9 cellular contexts compared by ENCODE assay signal in the genomic region with DNA sequence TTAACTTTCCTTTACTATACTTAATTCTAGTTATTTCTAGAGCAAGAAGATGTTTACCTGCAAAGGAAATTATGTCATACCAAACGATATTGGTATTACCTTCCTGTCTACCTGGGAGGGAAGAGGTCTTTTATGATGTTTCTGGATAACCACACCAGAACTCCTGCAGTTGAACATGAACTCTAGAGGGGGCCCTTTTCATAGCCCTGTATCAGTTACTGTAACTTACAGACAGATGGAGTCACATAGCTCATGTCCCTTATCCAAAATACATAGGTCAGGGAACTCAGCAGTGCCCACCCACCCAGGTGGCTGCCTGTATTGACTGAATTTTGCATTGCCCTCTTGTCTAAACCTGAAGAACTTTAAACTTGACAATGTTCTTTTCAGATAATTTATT. TPM values are rescaled to one million over a fixed set of nuclear protein-coding genes. Genes with fewer than 3 reads are reported as not detected.
DNase-seq lines count a peak whose midpoint lies in the region; ATAC-seq and TF ChIP-seq lines count a peak whose summit lies in the region.
"Had no signal": no experiment of that assay in that cellular context is flagged by ENCODE, and none has a peak within 500 bp of the region (broad histone marks: within the 10 kb centered on the region; RNA-seq: fewer than 3 reads in every experiment).

No MANE protein-coding gene starts in this region.

- CTCF ChIA-PET in activated CD4-positive, alpha-beta T cell treated with anti-CD3 and anti-CD28 coated beads, Interleukin-2, amount 10 ng/mL, durations not matched to agents 7 days and 5 days (lab: Charles Lee): interaction anchor here (0.5 to 1.4 kb wide), 4 partner anchors 8 to 238 kb away, joined by 3 to 5 read pairs (median 4); no protein-coding TSS in a partner anchor

- peak; percentile 43 for ATAC-seq in activated naive CD8-positive, alpha-beta T cell treated with anti-CD3 and anti-CD28 coated beads, Interleukin-2, amount 50 U/mL, for 24 hours

- H3K4me1 Mint-ChIP-seq in activated CD4-positive, alpha-beta T cell treated with anti-CD3 and anti-CD28 coated beads, Interleukin-2, amount 10 ng/mL, durations not matched to agents 7 days and 5 days: peaks cover 6% of the 10 kb centered on the region
- H3K4me1 Mint-ChIP-seq in activated naive CD8-positive, alpha-beta T cell treated with anti-CD3 and anti-CD28 coated beads, Interleukin-2, amount 50 U/mL, for 24 hours: peaks cover 7% of the 10 kb centered on the region

- no peaks in the 10 kb centered on the region for H3K9me3 Mint-ChIP-seq in activated CD4-positive, alpha-beta T cell treated with anti-CD3 and anti-CD28 coated beads, Interleukin-2, amount 10 ng/mL, durations not matched to agents 7 days and 5 days
- no peaks in the 10 kb centered on the region for H3K9me3 Mint-ChIP-seq in activated naive CD8-positive, alpha-beta T cell treated with anti-CD3 and anti-CD28 coated beads, Interleukin-2, amount 50 U/mL, for 24 hours

- POLR2A ChIA-PET in activated CD4-positive, alpha-beta T cell treated with anti-CD3 and anti-CD28 coated beads, Interleukin-2, amount 10 ng/mL, durations not matched to agents 7 days and 5 days (lab: Charles Lee): no interaction called here

- no peak overlapping the region for H3K4me3 Mint-ChIP-seq in activated CD4-positive, alpha-beta T cell treated with anti-CD3 and anti-CD28 coated beads, Interleukin-2, amount 10 ng/mL, durations not matched to agents 7 days and 5 days
- no peak overlapping the region for H3K4me3 Mint-ChIP-seq in activated naive CD8-positive, alpha-beta T cell treated with anti-CD3 and anti-CD28 coated beads, Interleukin-2, amount 50 U/mL, for 24 hours

- H3K4me3 ChIP-seq in LNCaP clone FGC (ENCODE audit: low read depth, low read length) (no peak overlapping the region), retinal pigment epithelial cell (ENCODE audit: low read length) (no peak overlapping the region)

- no peak overlapping the region for H3K27ac Mint-ChIP-seq in activated CD4-positive, alpha-beta T cell treated with anti-CD3 and anti-CD28 coated beads, Interleukin-2, amount 10 ng/mL, durations not matched to agents 7 days and 5 days
- H3K27ac Mint-ChIP-seq in activated naive CD8-positive, alpha-beta T cell treated with anti-CD3 and anti-CD28 coated beads, Interleukin-2, amount 50 U/mL, for 24 hours: no peak overlapping the region

- peak; percentile 28; the same call in 1 of the 2 replicates for TF ChIP-seq CTCF in LNCaP clone FGC (IDR thresholded peaks at IDR 0.05; ENCODE audit: control insufficient read depth, extremely low read depth, insufficient read depth)
- peak; percentile 52 for TF ChIP-seq CTCF in retinal pigment epithelial cell (conservative IDR thresholded peaks at IDR 0.05; ENCODE audit: low read depth, low read length)

- peaks cover 12% of the 10 kb centered on the region for H3K36me3 Mint-ChIP-seq in activated CD4-positive, alpha-beta T cell treated with anti-CD3 and anti-CD28 coated beads, Interleukin-2, amount 10 ng/mL, durations not matched to agents 7 days and 5 days (ENCODE audit: low read depth)
- peaks cover 5% of the 10 kb centered on the region for H3K36me3 Mint-ChIP-seq in activated naive CD8-positive, alpha-beta T cell treated with anti-CD3 and anti-CD28 coated beads, Interleukin-2, amount 50 U/mL, for 24 hours (ENCODE audit: low read depth)

- no peaks in the 10 kb centered on the region for H3K27me3 Mint-ChIP-seq in activated CD4-positive, alpha-beta T cell treated with anti-CD3 and anti-CD28 coated beads, Interleukin-2, amount 10 ng/mL, durations not matched to agents 7 days and 5 days
- H3K27me3 Mint-ChIP-seq in activated naive CD8-positive, alpha-beta T cell treated with anti-CD3 and anti-CD28 coated beads, Interleukin-2, amount 50 U/mL, for 24 hours: no peaks in the 10 kb centered on the region

- DNase-seq in activated CD4-positive, alpha-beta T cell treated with anti-CD3 and anti-CD28 coated beads, Interleukin-2, amount 10 ng/mL, durations not matched to agents 7 days and 5 days: peak; percentile 24
- no peak for DNase-seq in activated CD4-positive, alpha-beta T cell treated with anti-CD3 and anti-CD28 coated beads, Interleukin-2, amount 50 U/mL, for 48 hours
- DNase-seq in LNCaP clone FGC (ENCODE audit: low read depth) (no peak), retinal pigment epithelial cell (ENCODE audit: low read depth) (no peak), cerebellum (ENCODE audit: low spot score) (no peak), midbrain (lab: John Stamatoyannopoulos, UW) (no peak), AG08396 (ENCODE audit: low spot score) (no peak)
- DNase-seq in activated naive CD8-positive, alpha-beta T cell treated with anti-CD3 and anti-CD28 coated beads, Interleukin-2, amount 50 U/mL, for 24 hours: no peak
- DNase-seq: NCI-H2081 treated with DMSO at 0.1 percent for 48 hours had no signal

RNA-seq across cellular contexts. Expression of gene MYL9, which starts 35.1 kb away (rescaled TPM):
- under 1 TPM; 0.25 to 0.42 TPM for total RNA-seq in activated CD4-positive, alpha-beta T cell treated with anti-CD3 and anti-CD28 coated beads, Interleukin-2, amount 10 ng/mL, durations not matched to agents 7 days and 5 days
- total RNA-seq in cerebellum: 0.36 TPM
